In the genomic region with DNA sequence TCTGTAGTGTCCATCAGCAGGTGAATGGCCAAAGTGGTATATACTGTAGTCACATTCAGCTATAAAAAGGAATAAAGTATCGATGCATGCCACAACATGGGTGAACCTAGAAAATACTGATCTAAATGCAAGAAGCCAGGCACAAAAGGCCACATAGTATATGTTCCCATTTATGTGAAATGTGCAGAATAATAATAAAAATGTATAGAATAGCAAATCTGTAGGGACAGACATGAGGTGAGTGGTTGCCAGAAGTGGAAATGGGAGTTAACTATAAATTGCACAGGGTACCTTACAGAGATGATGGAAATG, we compare ENCODE assay signal across 8 cellular contexts. TPM values are rescaled to one million over a fixed set of nuclear protein-coding genes. Genes with fewer than 3 reads are reported as not detected.
DNase-seq lines count a peak whose midpoint lies in the region; ATAC-seq and TF ChIP-seq lines count a peak whose summit lies in the region.

No MANE protein-coding gene starts in this region.

- ATAC-seq in activated B cell treated with CpG ODN at 0.5 μM for 24 hours (ENCODE audit: low read depth), result no peak
- no peak for ATAC-seq in stimulated activated memory B cell treated with anti-CD40 and anti-IgM and Interleukin-4, amounts not matched to agents 10 μg/mL and 1 μg/mL and 100 μg/mL, for 72 hours
- ATAC-seq in GM21423 (IDR thresholded peaks at IDR 0.05; ENCODE audit: unreplicated experiment), result no peak
- ATAC-seq in GM18498 (IDR thresholded peaks at IDR 0.05; ENCODE audit: unreplicated experiment), result no peak
- ATAC-seq in GM21723 (IDR thresholded peaks at IDR 0.05; ENCODE audit: unreplicated experiment), result no peak

- H3K4me1 ChIP-seq in esophagus squamous epithelium, result peaks cover 0 to 12% (median 7%) of the 10 kb centered on the region in 3 donors

- peak overlapping the region; percentile 71 to 94 (median 84) for H3K27ac ChIP-seq in esophagus squamous epithelium

- H3K4me3 ChIP-seq in esophagus squamous epithelium, result no peak overlapping the region

- H3K4me3 Mint-ChIP-seq in T-helper 1 cell treated with Interleukin-12 subunit alpha and Interleukin-12 subunit beta and Interleukin-4 antibody, amounts not matched to agents 30 μg/mL and 1 μg/mL, for 36 hours, result no peak overlapping the region
- no peak overlapping the region for H3K4me3 Mint-ChIP-seq in activated B cell treated with CpG ODN at 0.5 μM for 24 hours
- H3K4me3 Mint-ChIP-seq in stimulated activated memory B cell treated with anti-CD40 and anti-IgM and Interleukin-4, amounts not matched to agents 10 μg/mL and 1 μg/mL and 100 μg/mL, for 72 hours, result no peak overlapping the region

- CTCF ChIA-PET in activated B cell treated with CpG ODN at 0.5 μM for 24 hours (lab: Charles Lee), result no interaction called here

- H3K9me3 Mint-ChIP-seq in T-helper 1 cell treated with Interleukin-12 subunit alpha and Interleukin-12 subunit beta and Interleukin-4 antibody, amounts not matched to agents 30 μg/mL and 1 μg/mL, for 36 hours, result peaks cover 30% of the 10 kb centered on the region
- no peaks in the 10 kb centered on the region for H3K9me3 Mint-ChIP-seq in activated B cell treated with CpG ODN at 0.5 μM for 24 hours
- H3K9me3 Mint-ChIP-seq in stimulated activated memory B cell treated with anti-CD40 and anti-IgM and Interleukin-4, amounts not matched to agents 10 μg/mL and 1 μg/mL and 100 μg/mL, for 72 hours, result no peaks in the 10 kb centered on the region

- H3K27me3 ChIP-seq in esophagus squamous epithelium, result no peaks in the 10 kb centered on the region

- POLR2A ChIA-PET in activated B cell treated with CpG ODN at 0.5 μM for 24 hours (lab: Charles Lee), result no interaction called here

- TF ChIP-seq CTCF in activated B cell treated with CpG ODN at 0.5 μM for 24 hours (IDR thresholded peaks at IDR 0.05) (no peak), esophagus squamous epithelium (IDR thresholded peaks at IDR 0.05) (no peak)

- peaks cover 12 to 71% (median 12%) of the 10 kb centered on the region in 3 donors for H3K36me3 ChIP-seq in esophagus squamous epithelium

- peaks cover 58% of the 10 kb centered on the region for H3K36me3 Mint-ChIP-seq in T-helper 1 cell treated with Interleukin-12 subunit alpha and Interleukin-12 subunit beta and Interleukin-4 antibody, amounts not matched to agents 30 μg/mL and 1 μg/mL, for 36 hours (ENCODE audit: low read depth)
- peaks cover 72% of the 10 kb centered on the region for H3K36me3 Mint-ChIP-seq in activated B cell treated with CpG ODN at 0.5 μM for 24 hours (ENCODE audit: low read depth)
- H3K36me3 Mint-ChIP-seq in stimulated activated memory B cell treated with anti-CD40 and anti-IgM and Interleukin-4, amounts not matched to agents 10 μg/mL and 1 μg/mL and 100 μg/mL, for 72 hours, result peaks cover 76% of the 10 kb centered on the region

- peaks cover 3% of the 10 kb centered on the region for H3K4me1 Mint-ChIP-seq in T-helper 1 cell treated with Interleukin-12 subunit alpha and Interleukin-12 subunit beta and Interleukin-4 antibody, amounts not matched to agents 30 μg/mL and 1 μg/mL, for 36 hours (ENCODE audit: low read depth)
- peaks cover 3% of the 10 kb centered on the region for H3K4me1 Mint-ChIP-seq in activated B cell treated with CpG ODN at 0.5 μM for 24 hours
- peaks cover 11% of the 10 kb centered on the region for H3K4me1 Mint-ChIP-seq in stimulated activated memory B cell treated with anti-CD40 and anti-IgM and Interleukin-4, amounts not matched to agents 10 μg/mL and 1 μg/mL and 100 μg/mL, for 72 hours

- H3K27me3 Mint-ChIP-seq in T-helper 1 cell treated with Interleukin-12 subunit alpha and Interleukin-12 subunit beta and Interleukin-4 antibody, amounts not matched to agents 30 μg/mL and 1 μg/mL, for 36 hours (ENCODE audit: low read depth), result no peaks in the 10 kb centered on the region
- no peaks in the 10 kb centered on the region for H3K27me3 Mint-ChIP-seq in activated B cell treated with CpG ODN at 0.5 μM for 24 hours
- H3K27me3 Mint-ChIP-seq in stimulated activated memory B cell treated with anti-CD40 and anti-IgM and Interleukin-4, amounts not matched to agents 10 μg/mL and 1 μg/mL and 100 μg/mL, for 72 hours, result no peaks in the 10 kb centered on the region

- 94 to 95% methylated on average over 1 of the region's 1 CpG for whole genome bisulfite sequencing in esophagus squamous epithelium, 2 donors

- DNase-seq in T-helper 1 cell, result no peak
- no peak for DNase-seq in activated B cell treated with CpG ODN at 0.5 μM for 24 hours
- DNase-seq in esophagus squamous epithelium (lab: John Stamatoyannopoulos, UW), result no peak

- intact Hi-C loops in activated B cell treated with CpG ODN at 0.5 μM for 24 hours (cut with micrococcal nuclease), result no loop called here
- intact Hi-C loops in esophagus squamous epithelium (cut with DNase I), result no loop called here

- TF ChIP-seq POLR2A in esophagus squamous epithelium (IDR thresholded peaks at IDR 0.05), result no peak

- H3K9me3 ChIP-seq in esophagus squamous epithelium, result peaks cover 0 to 18% (median 10%) of the 10 kb centered on the region in 3 donors

- peak overlapping the region; percentile 89 for H3K27ac Mint-ChIP-seq in T-helper 1 cell treated with Interleukin-12 subunit alpha and Interleukin-12 subunit beta and Interleukin-4 antibody, amounts not matched to agents 30 μg/mL and 1 μg/mL, for 36 hours
- H3K27ac Mint-ChIP-seq in activated B cell treated with CpG ODN at 0.5 μM for 24 hours, result peak overlapping the region; percentile 74
- H3K27ac Mint-ChIP-seq in stimulated activated memory B cell treated with anti-CD40 and anti-IgM and Interleukin-4, amounts not matched to agents 10 μg/mL and 1 μg/mL and 100 μg/mL, for 72 hours, result peak overlapping the region; percentile 55

RNA-seq across cellular contexts. Expression of gene DBNDD1, which starts 23.1 kb away (rescaled TPM):
- 0.32 and 0.47 TPM in 2 replicates for total RNA-seq in activated B cell treated with CpG ODN at 0.5 μM for 24 hours
- total RNA-seq in esophagus squamous epithelium, result 10 to 100 TPM in 2 of 4 donors, 1 to 10 TPM in 2; 5.8 to 29.2 (median 12.7) TPM

RNA-seq across cellular contexts. Expression of gene DEF8, which starts 47.6 kb away (rescaled TPM):
- 45.2 and 51.5 TPM in 2 replicates for total RNA-seq in activated B cell treated with CpG ODN at 0.5 μM for 24 hours
- 10 to 100 TPM; 43.5 to 63.0 (median 52.4) TPM for total RNA-seq in esophagus squamous epithelium
